In the genomic region with DNA sequence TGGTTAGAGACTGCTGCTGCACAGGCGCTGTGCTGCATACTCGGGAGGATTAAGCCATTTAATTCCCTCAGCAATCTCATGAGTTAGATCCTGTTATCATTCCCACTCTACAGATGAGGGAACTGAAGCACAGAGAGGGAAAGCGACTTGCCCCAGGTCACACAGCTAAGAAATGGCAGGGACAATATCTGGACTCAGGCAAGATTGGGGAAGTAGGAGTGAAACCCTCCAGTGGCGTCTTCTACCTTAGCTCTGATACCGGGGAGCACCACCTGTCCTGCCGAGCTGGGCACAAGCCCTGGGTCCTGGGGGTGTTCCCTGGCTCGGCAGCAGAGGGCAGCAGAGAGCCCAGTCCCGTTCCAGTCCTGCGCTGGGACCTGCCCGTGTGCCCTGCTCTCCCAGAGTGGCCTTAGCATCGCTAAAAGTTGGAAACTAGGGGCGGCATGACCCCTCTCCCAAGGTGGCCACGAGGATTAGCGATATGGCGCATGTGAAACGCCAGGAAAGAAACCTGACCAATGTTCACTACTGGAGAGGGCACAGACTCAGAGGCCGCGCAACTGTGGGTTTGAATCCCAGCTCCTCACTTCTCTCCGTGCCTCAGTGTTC, we compare ENCODE assay signal across 8 cellular contexts. TPM values are rescaled to one million over a fixed set of nuclear protein-coding genes. Genes with fewer than 3 reads are reported as not detected.
DNase-seq lines count a peak whose midpoint lies in the region; ATAC-seq and TF ChIP-seq lines count a peak whose summit lies in the region.

No MANE protein-coding gene starts in this region.

- no peaks in the 10 kb centered on the region for H3K79me2 ChIP-seq in OCI-LY3 (ENCODE audit: low read length)

- H3K27me3 ChIP-seq in OCI-LY3 (ENCODE audit: low read depth, low read length) (no peaks in the 10 kb centered on the region), transverse colon (peaks cover 13% of the 10 kb centered on the region)

- ATAC-seq in HG03521 (IDR thresholded peaks at IDR 0.05; ENCODE audit: unreplicated experiment): peak; percentile 29
- no peak for ATAC-seq in omental fat pad (ENCODE audit: low FRiP score)
- ATAC-seq in HG02870 (IDR thresholded peaks at IDR 0.05; ENCODE audit: unreplicated experiment): no peak

- H3K4me3 ChIP-seq in OCI-LY3 (ENCODE audit: low read length) (peak overlapping the region; percentile 69; the same call in 1 of the 2 replicates), fibroblast of mammary gland (ENCODE audit: control insufficient read depth, low read depth, low read length) (no peak overlapping the region), transverse colon (no peak overlapping the region)

- H3K9me3 ChIP-seq in OCI-LY3 (ENCODE audit: insufficient read depth, low read length) (no peaks in the 10 kb centered on the region), transverse colon (no peaks in the 10 kb centered on the region)

- peaks cover 25% of the 10 kb centered on the region for H3K4me1 ChIP-seq in OCI-LY3 (ENCODE audit: low read length)
- peaks cover 20 to 49% (median 36%) of the 10 kb centered on the region in 4 donors for H3K4me1 ChIP-seq in transverse colon

- H3K27ac ChIP-seq in OCI-LY3 (ENCODE audit: low read length) (no peak overlapping the region), transverse colon (no peak overlapping the region)

- no peak overlapping the region for H3K9ac ChIP-seq in OCI-LY3 (ENCODE audit: low read length)

- WGBS in transverse colon (ENCODE audit: low coverage in 1 of 2), 2 donors: 21 to 83% methylated on average over 1 to 19 of the region's 19 CpGs

- H4K20me1 ChIP-seq in OCI-LY3 (ENCODE audit: insufficient read depth, low read length): no peaks in the 10 kb centered on the region

- no peak for TF ChIP-seq POLR2A in transverse colon (IDR thresholded peaks at IDR 0.05)

- TF ChIP-seq CTCF in OCI-LY3 (IDR thresholded peaks at IDR 0.05; ENCODE audit: low read depth, low read length): peak; percentile 92
- peak; percentile 91 for TF ChIP-seq CTCF in fibroblast of mammary gland (conservative IDR thresholded peaks at IDR 0.05; ENCODE audit: control insufficient read depth, insufficient read depth, low read depth, low read length)
- peak in 1 of 3 donors; percentile 79 for TF ChIP-seq CTCF in omental fat pad (IDR thresholded peaks at IDR 0.05)
- peak; percentile 88 to 98 (median 93) for TF ChIP-seq CTCF in transverse colon (IDR thresholded peaks at IDR 0.05)

- in situ Hi-C loops in transverse colon (cut with MboI; ENCODE audit: low pct_ligation_motif_present in 1 of 4, low pct_unique_long_range_greater_than_20kb in 1 of 4, low sequenced_read_pairs in 3 of 4): no loop called here

- peak; percentile 49 for DNase-seq in DMS53 treated with DMSO at 0.1 percent for 48 hours (lab: John Stamatoyannopoulos, UW; ENCODE audit: unreplicated experiment)
- peak; percentile 86 for DNase-seq in activated T-cell treated with anti-CD3 and anti-CD28 coated beads, Interleukin-2, amount 50 U/mL, for 1 hour
- peak; percentile 50 for DNase-seq in fibroblast of mammary gland (ENCODE audit: low read depth)
- peak; percentile 58 for DNase-seq in omental fat pad (ENCODE audit: low spot score)
- peak; percentile 91 for DNase-seq in transverse colon

- intact Hi-C loops in transverse colon (cut with DNase I; ENCODE audit: low total_unique reads): loop anchor here (2.0 kb wide), 1 partner anchor 93 kb away; no protein-coding TSS in a partner anchor

- TF ChIP-seq EP300 in transverse colon (IDR thresholded peaks at IDR 0.05; ENCODE audit: low read depth): no peak

- H3K36me3 ChIP-seq in OCI-LY3 (replicated peaks; ENCODE audit: low read depth, low read length) (no peaks in the 10 kb centered on the region), transverse colon (no peaks in the 10 kb centered on the region)

- no peak overlapping the region for H2AFZ ChIP-seq in OCI-LY3 (ENCODE audit: low read depth, low read length)

- peak overlapping the region; percentile 81 for H3K4me2 ChIP-seq in OCI-LY3 (ENCODE audit: low read length)

RNA-seq across cellular contexts. Expression of gene CYTH2, which starts 20.5 kb away (rescaled TPM):
- total RNA-seq in omental fat pad: 10 to 100 TPM; 19.2 to 49.7 (median 26.8) TPM
- total RNA-seq in transverse colon: 100 to 1,000 TPM in 2 of 4 donors, 10 to 100 TPM in 2; 61.1 to 410 (median 171) TPM

RNA-seq across cellular contexts. Expression of gene LMTK3, which starts 21.9 kb away (rescaled TPM):
- under 1 TPM; 0.12 to 0.47 (median 0.39) TPM for total RNA-seq in omental fat pad
- total RNA-seq in transverse colon: 1 to 10 TPM in 2 of 4 donors, under 1 TPM in 1, not detected in 1; 0.68 to 2.4 (median 1.1) TPM

RNA-seq across cellular contexts. Expression of gene KCNJ14, which starts 34.3 kb away (rescaled TPM):
- total RNA-seq in omental fat pad: 1 to 10 TPM in 2 of 4 donors, under 1 TPM in 2; 0.56 to 2.2 (median 1.1) TPM
- total RNA-seq in transverse colon: under 1 TPM in 2 of 4 donors, not detected in 2; 0.41 to 0.64 TPM

RNA-seq across cellular contexts. Expression of gene GRWD1, which starts 43.9 kb away (rescaled TPM):
- total RNA-seq in omental fat pad (10 to 100 TPM; 19.5 to 90.5 (median 31.5) TPM), transverse colon (10 to 100 TPM in 3 of 4 donors, 1 to 10 TPM in 1; 9.4 to 49.7 (median 13.6) TPM)
